Comparison of ENCODE assay signal across 1 cellular context in genomic region chr13:48121733-48122132, GRCh38.
TF ChIP-seq lines count a peak whose summit lies in the region.

No MANE protein-coding gene starts in this region.

TF ChIP-seq in GM23338, 12 proteins besides CTCF, POLR2A, EP300 and RAD21:
- TF ChIP-seq EZH2phosphoT487 (IDR thresholded peaks at IDR 0.05; ENCODE audit: unreplicated experiment) (no peak), POLR2AphosphoS5 (IDR thresholded peaks at IDR 0.05; ENCODE audit: low read depth) (no peak), JUNB (IDR thresholded peaks at IDR 0.05; ENCODE audit: unreplicated experiment) (no peak), ZNF331 (CRISPR knock-in tag; IDR thresholded peaks at IDR 0.05; ENCODE audit: low read depth) (no peak), ETS1 (IDR thresholded peaks at IDR 0.05) (no peak), CREB1 (CRISPR knock-in tag; IDR thresholded peaks at IDR 0.05; ENCODE audit: low read depth) (no peak), REST (IDR thresholded peaks at IDR 0.05; ENCODE audit: unreplicated experiment) (no peak), EZH2 (IDR thresholded peaks at IDR 0.05; ENCODE audit: low read depth, unreplicated experiment) (no peak)
